ENCODE assay signal across 30 cellular contexts in genomic region chr16:85225721-85226120, GRCh38.
"Had no signal": no experiment of that assay in that cellular context is flagged by ENCODE, and none has a peak within 500 bp of the region (broad histone marks: within the 10 kb centered on the region; RNA-seq: fewer than 3 reads in every experiment).

No MANE protein-coding gene starts in this region.

- H3K4me3 ChIP-seq: MG63, Peyer's patch, SJSA1 had no signal

- H3K27ac ChIP-seq: brain microvascular endothelial cell, Peyer's patch, SJSA1 had no signal

- H3K27me3 ChIP-seq: brain microvascular endothelial cell, MG63, Peyer's patch, SJSA1 had no signal

- FAIRE-seq: TTC549 had no signal

- H3K9ac ChIP-seq: SK-N-SH had no signal

- H3K9me2 ChIP-seq: SK-N-SH had no signal

- H3K9me3 ChIP-seq: MG63, Peyer's patch, SJSA1, SK-N-SH had no signal

- ATAC-seq: activated CD8-positive, alpha-beta T cell treated with anti-CD3 and anti-CD28 coated beads for 36 hours; activated T-cell treated with anti-CD3 and anti-CD28 coated beads, Interleukin-2, amount 50 U/mL, for 72 hours; activated T-helper 17 cell treated with anti-CD3 and anti-CD28 coated beads, Interleukin-2, amount 50 U/mL, for 72 hours had no signal

- H3K4me2 ChIP-seq: SK-N-SH had no signal

- H3K36me3 ChIP-seq: brain microvascular endothelial cell, MG63, Peyer's patch, SJSA1 had no signal

- DNase-seq: activated CD4-positive, alpha-beta T cell treated with anti-CD3 and anti-CD28 coated beads, Interleukin-2, amount 10 ng/mL, durations not matched to agents 24 days and 14 days; activated CD4-positive, alpha-beta T cell treated with anti-CD3 and anti-CD28 coated beads, Interleukin-2, amount 50 U/mL, for 4 hours; activated CD8-positive, alpha-beta T cell treated with anti-CD3 and anti-CD28 coated beads for 36 hours; activated effector memory CD4-positive, alpha-beta T cell treated with anti-CD3 and anti-CD28 coated beads, Interleukin-2, amount 50 U/mL, for 16 hours; activated naive CD4-positive, alpha-beta T cell; activated naive CD4-positive, alpha-beta T cell treated with anti-CD3 and anti-CD28 coated beads, Interleukin-2, amount 50 U/mL, for 16 hours; activated naive CD8-positive, alpha-beta T cell treated with anti-CD3 and anti-CD28 coated beads for 36 hours; activated T-cell treated with anti-CD3 and anti-CD28 coated beads, Interleukin-2, amount 50 U/mL, for 1 hour; activated T-cell treated with anti-CD3 and anti-CD28 coated beads, Interleukin-2, amount 50 U/mL, for 72 hours; amniotic stem cell; aorta; brain microvascular endothelial cell; central memory CD4-positive, alpha-beta T cell; Kasumi-1; MG63; NCI-H1048; NCI-H1105 treated with DMSO at 0.1 percent for 48 hours; NCI-H1436; NCI-H1694; NCI-H1930; NCI-H2081 treated with DMSO at 0.1 percent for 48 hours; NCI-H345; NCI-H524 treated with DMSO at 0.1 percent for 48 hours; Peyer's patch; RPMI8226; SHP77 treated with DMSO at 0.1 percent for 48 hours had no signal
